In genomic region chrX:2484721-2485459, GRCh38 we compare ENCODE assay signal across 11 cellular contexts. TPM values are rescaled to one million over a fixed set of nuclear protein-coding genes. Genes with fewer than 3 reads are reported as not detected.
DNase-seq lines count a peak whose midpoint lies in the region; ATAC-seq and TF ChIP-seq lines count a peak whose summit lies in the region.
"Had no signal": no experiment of that assay in that cellular context is flagged by ENCODE, and none has a peak within 500 bp of the region (broad histone marks: within the 10 kb centered on the region; RNA-seq: fewer than 3 reads in every experiment).

No MANE protein-coding gene starts in this region.

- H3K4me3 Mint-ChIP-seq in HFFc6: peak overlapping the region; percentile 85
- H3K4me3 Mint-ChIP-seq: activated B cell treated with CpG ODN at 0.5 μM for 24 hours had no signal

- TF ChIP-seq CTCF in HFFc6 (IDR thresholded peaks at IDR 0.05) (no peak), lower lobe of right lung (IDR thresholded peaks at IDR 0.05) (no peak)

- peak overlapping the region; percentile 94 for H3K27ac Mint-ChIP-seq in HFFc6
- H3K27ac Mint-ChIP-seq: activated B cell treated with CpG ODN at 0.5 μM for 24 hours had no signal

- intact Hi-C loops in lower lobe of right lung (cut with DNase I): no loop called here

- H3K4me1 ChIP-seq in lower lobe of right lung: no peaks in the 10 kb centered on the region

- H3K36me3 ChIP-seq in lower lobe of right lung: peaks cover 46% of the 10 kb centered on the region

- H3K27me3 Mint-ChIP-seq in HFFc6 (ENCODE audit: insufficient read depth): peaks cover 2% of the 10 kb centered on the region; the same call in 1 of the 2 replicates
- H3K27me3 Mint-ChIP-seq: activated B cell treated with CpG ODN at 0.5 μM for 24 hours had no signal

- no peaks in the 10 kb centered on the region for H3K9me3 Mint-ChIP-seq in HFFc6
- H3K9me3 Mint-ChIP-seq: activated B cell treated with CpG ODN at 0.5 μM for 24 hours had no signal

- no peaks in the 10 kb centered on the region for H3K9me3 ChIP-seq in lower lobe of right lung

- peak; percentile 46 for DNase-seq in HFFc6
- DNase-seq in epithelial cell of prostate (ENCODE audit: low read depth, low spot score): no peak
- DNase-seq in lower lobe of right lung: no peak
- peak; percentile 64 for DNase-seq in superior temporal gyrus (ENCODE audit: extremely low spot score)
- DNase-seq in NCI-H2107 treated with DMSO at 0.1 percent for 48 hours (lab: John Stamatoyannopoulos, UW; ENCODE audit: unreplicated experiment): no peak
- DNase-seq in stimulated activated CD4-positive, alpha-beta T cell treated with anti-CD3 and anti-CD28 coated beads, Interleukin-1b, Interleukin-23, amount 100 ng/mL, for 48 hours: no peak
- DNase-seq: activated B cell treated with CpG ODN at 0.5 μM for 24 hours, GF-D8, NCI-H526 treated with DMSO at 0.1 percent for 48 hours had no signal

- peaks cover 35% of the 10 kb centered on the region for H3K36me3 Mint-ChIP-seq in HFFc6 (ENCODE audit: low read depth)

- peak overlapping the region; percentile 19 for H3K4me3 ChIP-seq in lower lobe of right lung

- no peaks in the 10 kb centered on the region for H3K27me3 ChIP-seq in lower lobe of right lung (ENCODE audit: low read depth)

- no peak for ATAC-seq in lower lobe of right lung
- no peak for ATAC-seq in HG03442 (IDR thresholded peaks at IDR 0.05; ENCODE audit: unreplicated experiment)
- no peak for ATAC-seq in HG03378 (IDR thresholded peaks at IDR 0.05; ENCODE audit: unreplicated experiment)

- H3K27ac ChIP-seq in epithelial cell of prostate: peak overlapping the region; percentile 53
- H3K27ac ChIP-seq in lower lobe of right lung: peak overlapping the region; percentile 56

- peaks cover 46% of the 10 kb centered on the region for H3K4me1 Mint-ChIP-seq in HFFc6 (ENCODE audit: low read depth)
- H3K4me1 Mint-ChIP-seq: activated B cell treated with CpG ODN at 0.5 μM for 24 hours had no signal

RNA-seq across cellular contexts. Expression of gene DHRSX, which starts 15.9 kb away (rescaled TPM):
- total RNA-seq in HFFc6 (2021; fragmentation: NEBNext Ultra II Directional; extraction: Animal tissue kit (Norgen Biotek cat#: 25700)): 10 to 100 TPM; 19.6 to 27.1 (median 22.9) TPM
- 31.9 TPM for total RNA-seq in lower lobe of right lung

RNA-seq across cellular contexts. Expression of gene ZBED1, which starts 15.9 kb away (rescaled TPM):
- total RNA-seq in HFFc6 (2021; fragmentation: NEBNext Ultra II Directional; extraction: Animal tissue kit (Norgen Biotek cat#: 25700)): 10 to 100 TPM; 24.7 to 29.6 (median 25.6) TPM
- 46.3 TPM for total RNA-seq in lower lobe of right lung

Comparison
In these comparisons a context has a peak if more than half of its experiments do, and no peak if none do; other contexts are left out.
1. DNase-seq: peak in HFFc6 (single experiment) and superior temporal gyrus (single experiment); none in epithelial cell of prostate (single experiment), lower lobe of right lung (single experiment), NCI-H2107 treated with DMSO at 0.1 percent for 48 hours (single experiment) and stimulated activated CD4-positive, alpha-beta T cell treated with anti-CD3 and anti-CD28 coated beads, Interleukin-1b, Interleukin-23, amount 100 ng/mL, for 48 hours (single experiment).